ENCODE assay signal across 13 cellular contexts in the genomic region with DNA sequence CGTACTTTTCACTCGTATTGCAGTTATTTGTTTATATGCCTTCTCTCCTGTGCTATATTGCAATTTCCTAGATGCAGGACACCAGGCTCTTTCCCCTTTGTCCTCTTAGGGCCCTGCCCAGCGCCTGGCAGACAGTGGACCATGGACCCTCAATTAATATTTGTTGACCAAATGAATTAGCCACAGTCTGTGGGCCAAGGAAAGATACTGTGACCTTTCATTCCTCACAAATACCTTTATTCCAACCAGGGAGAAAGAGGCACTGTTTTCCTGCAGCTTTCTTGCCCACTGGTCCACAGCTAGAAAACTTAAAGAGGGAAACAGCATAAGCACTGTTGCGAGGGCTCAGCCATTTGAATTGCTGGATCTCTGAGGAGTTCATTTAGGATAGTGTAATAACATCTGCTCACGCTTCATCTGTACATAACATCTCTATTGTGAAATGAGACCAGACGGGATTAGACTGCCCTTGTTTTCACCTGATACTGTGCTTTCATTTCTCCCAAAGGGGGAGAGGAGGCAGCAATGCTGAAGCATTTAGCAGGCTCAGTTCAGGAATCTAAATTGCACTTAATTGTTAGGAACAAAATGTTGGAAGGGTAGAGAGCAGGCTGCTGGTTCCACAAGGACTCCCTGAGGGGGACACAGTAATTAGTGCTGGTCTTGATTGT. TPM values are rescaled to one million over a fixed set of nuclear protein-coding genes. Genes with fewer than 3 reads are reported as not detected.
DNase-seq lines count a peak whose midpoint lies in the region; ATAC-seq and TF ChIP-seq lines count a peak whose summit lies in the region.
"Had no signal": no experiment of that assay in that cellular context is flagged by ENCODE, and none has a peak within 500 bp of the region (broad histone marks: within the 10 kb centered on the region; RNA-seq: fewer than 3 reads in every experiment).

No MANE protein-coding gene starts in this region.

- ATAC-seq in gastrocnemius medialis (peak; percentile 84 to 92), HG03565 (IDR thresholded peaks at IDR 0.05; ENCODE audit: unreplicated experiment) (no peak)
- ATAC-seq: activated T-cell treated with anti-CD3 and anti-CD28 coated beads, Interleukin-2, amount 50 U/mL, for 4 hours had no signal

- H3K4me3 ChIP-seq in HUES64 (ENCODE audit: low read length) = peak overlapping the region; percentile 64; the same call in 1 of the 2 replicates
- peak overlapping the region; percentile 1; the same call in 1 of the 2 replicates for H3K4me3 ChIP-seq in iPS-18c (ENCODE audit: insufficient read depth, low read depth, low read length)
- no peak overlapping the region for H3K4me3 ChIP-seq in gastrocnemius medialis

- DNase-seq in RWPE1 (ENCODE audit: low spot score) (no peak), gastrocnemius medialis (no peak), NCI-H446 treated with DMSO at 0.1 percent for 48 hours (lab: John Stamatoyannopoulos, UW) (no peak), putamen (ENCODE audit: low spot score) (no peak), NCI-H2081 treated with DMSO at 0.1 percent for 48 hours (lab: John Stamatoyannopoulos, UW) (no peak)
- DNase-seq: activated T-cell treated with anti-CD3 and anti-CD28 coated beads, Interleukin-2, amount 50 U/mL, for 4 hours; cerebellar nuclear complex; DND-41; HCEC 1CT; NCI-H226 had no signal

- intact Hi-C loops in gastrocnemius medialis (cut with DNase I; ENCODE audit: low total_unique reads) = loop anchor here (5.0 kb wide), 2 partner anchors 47 to 53 kb away; a partner anchor contains a TSS

- H3K36me3 ChIP-seq in HUES64 (ENCODE audit: insufficient read depth, low read length) (no peaks in the 10 kb centered on the region), gastrocnemius medialis (no peaks in the 10 kb centered on the region)

- peak in 1 of 2 donors; percentile 22 for TF ChIP-seq POLR2A in gastrocnemius medialis (IDR thresholded peaks at IDR 0.05)

- H3K9me3 ChIP-seq in HUES64 (ENCODE audit: insufficient read depth, low read depth, low read length) (no peaks in the 10 kb centered on the region; the same call in 1 of the 2 replicates), iPS-18c (ENCODE audit: control insufficient read depth, insufficient read depth, low read length) (peaks cover 3% of the 10 kb centered on the region), gastrocnemius medialis (no peaks in the 10 kb centered on the region)

- H3K9ac ChIP-seq in HUES64 (ENCODE audit: low read depth, low read length) = no peak overlapping the region

- POLR2A ChIA-PET in RWPE1 (lab: Yijun Ruan, JAX; ENCODE audit: low non-redundant PET) = interaction anchor here (0.6 kb wide), 1 partner anchor 251 kb away, joined by 4 read pairs; no protein-coding TSS in a partner anchor

- H3K27me3 ChIP-seq in HUES64 (ENCODE audit: insufficient read depth, low read length) (peaks cover 29% of the 10 kb centered on the region), gastrocnemius medialis (no peaks in the 10 kb centered on the region)

- WGBS in HUES64 = 80% methylated on average over 6 of the region's 6 CpGs

- H3K27ac ChIP-seq in HUES64 (ENCODE audit: low read depth, low read length) (peak overlapping the region; percentile 39; the same call in 1 of the 2 replicates), RWPE1 (peak overlapping the region; percentile 58), gastrocnemius medialis (peak overlapping the region in 3 of 4 donors; percentile 39 to 70 (median 49))

- CTCF ChIA-PET in RWPE1 (lab: Yijun Ruan, JAX) = no interaction called here

- TF ChIP-seq CTCF in RWPE1 (conservative IDR thresholded peaks at IDR 0.05; ENCODE audit: low read depth) = no peak
- TF ChIP-seq CTCF in gastrocnemius medialis (IDR thresholded peaks at IDR 0.05 in 4 of 5, conservative IDR thresholded peaks at IDR 0.05 in 1 of 5) = no peak

- peaks cover 44% of the 10 kb centered on the region for H3K4me1 ChIP-seq in HUES64 (ENCODE audit: insufficient read depth, low read length)
- peaks cover 25 to 26% of the 10 kb centered on the region in 2 donors for H3K4me1 ChIP-seq in gastrocnemius medialis

- in situ Hi-C loops in gastrocnemius medialis (cut with MboI; ENCODE audit: low sequenced_read_pairs in 4 of 4) = no loop called here

RNA-seq across cellular contexts. Expression of a gene that starts 46.7 kb away (rescaled TPM):
- polyA plus RNA-seq in HUES64 (2013, experiment 1 of 2) = 13.1 TPM
- 11.7 TPM for polyA plus RNA-seq in HUES64 (2013, experiment 2 of 2)
- 10 to 100 TPM; 39.4 to 64.3 (median 50.5) TPM for total RNA-seq in gastrocnemius medialis

Comparison
In these comparisons a context has a peak if more than half of its experiments do, and no peak if none do; other contexts are left out.
1. H3K4me3 ChIP-seq: peak in HUES64 (single experiment) and iPS-18c (single experiment); none in gastrocnemius medialis (0 of 4).
2. Peak in every context shown above with its lines, with median percentiles within 50 percentile points of each other: H3K27ac ChIP-seq.